19 cellular contexts compared by ENCODE assay signal in genomic region chr6:36071281-36071680, GRCh38. TPM values are rescaled to one million over a fixed set of nuclear protein-coding genes. Genes with fewer than 3 reads are reported as not detected.
A peak's percentile ranks its signal among the peaks of the same experiment; 100 is the strongest.
DNase-seq lines count a peak whose midpoint lies in the region; ATAC-seq, FAIRE-seq and TF ChIP-seq lines count a peak whose summit lies in the region.
"Had no signal": no experiment of that assay in that cellular context is flagged by ENCODE, and none has a peak within 500 bp of the region (broad histone marks: within the 10 kb centered on the region; RNA-seq: fewer than 3 reads in every experiment).

No MANE protein-coding gene starts in this region.

- H3K27ac Mint-ChIP-seq in CD4-positive, alpha-beta T cell: peak overlapping the region; percentile 35

- no peaks in the 10 kb centered on the region for H3K27me3 ChIP-seq in CD4-positive, alpha-beta T cell (ENCODE audit: control insufficient read depth, insufficient read depth, low read length)
- no peaks in the 10 kb centered on the region for H3K27me3 ChIP-seq in bronchial epithelial cell (ENCODE audit: control insufficient read depth, insufficient read depth, low read length)
- H3K27me3 ChIP-seq in neutrophil: no peaks in the 10 kb centered on the region
- no peaks in the 10 kb centered on the region for H3K27me3 ChIP-seq in tibial nerve
- H3K27me3 ChIP-seq: BE2C had no signal

- H3K4me3 Mint-ChIP-seq in CD4-positive, alpha-beta T cell: no peak overlapping the region
- H3K4me3 Mint-ChIP-seq: CD4-positive, alpha-beta memory T cell had no signal

- intact Hi-C loops in CD4-positive, alpha-beta T cell (cut with DNase I, micrococcal nuclease): no loop called here
- intact Hi-C loops in left colon (cut with DNase I, micrococcal nuclease): no loop called here

- H3K4me3 ChIP-seq in bronchial epithelial cell (ENCODE audit: low read depth, low read length) (no peak overlapping the region), neutrophil (ENCODE audit: low read depth in 1 of 2, low read length in 1 of 2) (no peak overlapping the region), tibial nerve (no peak overlapping the region)
- H3K4me3 ChIP-seq: GM23248, HAP-1 had no signal

- TF ChIP-seq CTCF in CD4-positive, alpha-beta T cell (IDR thresholded peaks at IDR 0.05): no peak
- TF ChIP-seq CTCF in bronchial epithelial cell (IDR thresholded peaks at IDR 0.05; ENCODE audit: insufficient read depth, low read length, severe bottlenecking): no peak
- no peak for TF ChIP-seq CTCF in neutrophil (IDR thresholded peaks at IDR 0.05)
- no peak for TF ChIP-seq CTCF in tibial nerve (IDR thresholded peaks at IDR 0.05)

- no peak overlapping the region for H3K27ac ChIP-seq in CD4-positive, alpha-beta T cell (ENCODE audit: low read depth, low read length)
- H3K27ac ChIP-seq in neutrophil (peak overlapping the region; percentile 54), tibial nerve (no peak overlapping the region)
- H3K27ac ChIP-seq: GM23248 had no signal

- POLR2A ChIA-PET in CD4-positive, alpha-beta T cell (lab: Charles Lee): interaction anchor here (1.1 kb wide), 1 partner anchor 39 kb away, joined by 3 read pairs; no protein-coding TSS in a partner anchor

- CTCF ChIA-PET in CD4-positive, alpha-beta T cell (lab: Charles Lee): no interaction called here

- TF ChIP-seq EP300 in tibial nerve (IDR thresholded peaks at IDR 0.05): no peak

- no peaks in the 10 kb centered on the region for H3K9me3 Mint-ChIP-seq in CD4-positive, alpha-beta T cell
- H3K9me3 Mint-ChIP-seq: CD4-positive, alpha-beta memory T cell had no signal

- no peaks in the 10 kb centered on the region for H3K9me3 ChIP-seq in CD4-positive, alpha-beta T cell (ENCODE audit: control insufficient read depth, low read length)
- H3K9me3 ChIP-seq in neutrophil: no peaks in the 10 kb centered on the region
- H3K9me3 ChIP-seq in tibial nerve: no peaks in the 10 kb centered on the region
- H3K9me3 ChIP-seq: BE2C, HAP-1 had no signal

- H3K4me1 ChIP-seq in neutrophil (ENCODE audit: control insufficient read depth in 1 of 2, insufficient read depth in 1 of 2, low read depth in 1 of 2, low read length in 1 of 2): peaks cover 17 to 21% of the 10 kb centered on the region in 2 experiments
- H3K4me1 ChIP-seq in tibial nerve: peaks cover 0 to 49% (median 9%) of the 10 kb centered on the region in 4 donors

- H3K36me3 Mint-ChIP-seq in CD4-positive, alpha-beta T cell (ENCODE audit: low read depth): peaks cover 53% of the 10 kb centered on the region

- WGBS in tibial nerve, 2 donors: 93 to 94% methylated on average over 3 of the region's 3 CpGs

- no peak for DNase-seq in CD4-positive, alpha-beta T cell
- DNase-seq in bronchial epithelial cell (ENCODE audit: low read depth): peak; percentile 22
- DNase-seq in tibial nerve (ENCODE audit: low spot score in 2 of 2): no peak
- DNase-seq in NCI-H1436 (lab: John Stamatoyannopoulos, UW): no peak
- no peak for DNase-seq in left colon
- DNase-seq: ACHN; BE2C; C1 segment of cervical spinal cord; Calu3; CD4-positive, alpha-beta memory T cell; DMS79 treated with DMSO at 0.1 percent for 48 hours; GF-D8; GM23248 had no signal

- no peaks in the 10 kb centered on the region for H3K27me3 Mint-ChIP-seq in CD4-positive, alpha-beta T cell
- H3K27me3 Mint-ChIP-seq: CD4-positive, alpha-beta memory T cell had no signal

- H3K4me1 Mint-ChIP-seq in CD4-positive, alpha-beta T cell (ENCODE audit: low read depth): peaks cover 57% of the 10 kb centered on the region

- no peak for FAIRE-seq in bronchial epithelial cell (lab: Jason Lieb, UNC)
- FAIRE-seq: A204.1 had no signal

- TF ChIP-seq POLR2A in tibial nerve (IDR thresholded peaks at IDR 0.05): no peak

- H3K36me3 ChIP-seq in bronchial epithelial cell (ENCODE audit: control insufficient read depth, insufficient read depth, low read length) (no peaks in the 10 kb centered on the region), neutrophil (peaks cover 29% of the 10 kb centered on the region), tibial nerve (peaks cover 0 to 6% (median 0%) of the 10 kb centered on the region in 3 donors)
- H3K36me3 ChIP-seq: BE2C had no signal

- no peak for ATAC-seq in CD4-positive, alpha-beta T cell (ENCODE audit: poor library complexity)
- ATAC-seq in esophagus mucosa (peak; percentile 96), left colon (no peak)

RNA-seq across cellular contexts. Expression of gene MAPK14, which starts 43.7 kb away (rescaled TPM):
- 10 to 100 TPM; 42.6 to 42.8 TPM for total RNA-seq in CD4-positive, alpha-beta T cell
- total RNA-seq in bronchial epithelial cell (38.4 and 44.7 TPM in 2 replicates), esophagus mucosa (39.9 TPM), tibial nerve (10 to 100 TPM; 73.5 to 88.1 (median 83.2) TPM), left colon (10 to 100 TPM; 60.0 to 69.8 TPM)

RNA-seq across cellular contexts. Expression of gene SLC26A8, which starts 46.8 kb away (rescaled TPM):
- not detected for total RNA-seq in CD4-positive, alpha-beta T cell
- not detected in 2 replicates for total RNA-seq in bronchial epithelial cell
- total RNA-seq in esophagus mucosa: 0.04 TPM
- total RNA-seq in tibial nerve: 1 to 10 TPM in 1 of 4 donors, under 1 TPM in 1, not detected in 2; 0.30 to 1.1 TPM
- under 1 TPM; 0.18 to 0.50 TPM for total RNA-seq in left colon
- total RNA-seq: Calu3, GM23248, H4, HT-29 had no signal

RNA-seq across cellular contexts. Expression of gene MAPK13, which starts 59.0 kb away (rescaled TPM):
- total RNA-seq in CD4-positive, alpha-beta T cell: 10 to 100 TPM; 58.5 to 63.5 TPM
- total RNA-seq in bronchial epithelial cell: 70.6 and 95.6 TPM in 2 replicates
- 97.9 TPM for total RNA-seq in esophagus mucosa
- total RNA-seq in tibial nerve: 10 to 100 TPM in 2 of 4 donors, 1 to 10 TPM in 2; 2.7 to 11.7 (median 7.2) TPM
- 100 to 1,000 TPM; 184 to 186 TPM for total RNA-seq in left colon
- total RNA-seq: H4 had no signal
